ENCODE assay signal across 22 cellular contexts in the genomic region with DNA sequence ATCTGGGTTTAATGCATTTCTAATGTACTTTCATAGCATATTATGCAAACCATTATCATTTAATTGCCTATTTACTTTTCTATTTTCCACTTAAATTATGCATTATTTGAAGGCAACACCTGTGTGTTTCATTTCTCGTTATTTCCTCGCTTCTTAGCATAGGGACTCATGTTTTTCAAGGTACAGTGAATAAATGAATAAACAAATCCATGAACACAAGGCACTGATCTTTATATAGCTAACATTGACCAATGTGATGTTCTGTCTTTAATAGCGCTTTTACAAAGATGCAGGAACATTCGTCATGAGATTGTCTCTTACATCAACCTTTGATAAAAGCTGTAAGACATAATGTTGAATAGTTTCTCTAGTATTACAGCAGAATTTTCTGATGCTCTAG.
"Had no signal": no experiment of that assay in that cellular context is flagged by ENCODE, and none has a peak within 500 bp of the region (broad histone marks: within the 10 kb centered on the region; RNA-seq: fewer than 3 reads in every experiment).

No MANE protein-coding gene starts in this region.

- H3K4me1 ChIP-seq: gastroesophageal sphincter, testis, transverse colon had no signal

- H3K27ac ChIP-seq: gastroesophageal sphincter, testis, transverse colon, WERI-Rb-1 had no signal

- DNase-seq: activated CD4-positive, alpha-beta T cell treated with anti-CD3 and anti-CD28 coated beads for 48 hours; activated CD4-positive, alpha-beta T cell treated with anti-CD3 and anti-CD28 coated beads, Interleukin-2, amount 50 U/mL, for 48 hours; activated CD8-positive, alpha-beta memory T cell treated with anti-CD3 and anti-CD28 coated beads, Interleukin-2, amount 50 U/mL, for 4 hours; activated gamma-delta T cell; activated naive CD4-positive, alpha-beta T cell treated with anti-CD3 and anti-CD28 coated beads, Interleukin-2, amount 50 U/mL, for 16 hours; activated T-cell treated with anti-CD3 and anti-CD28 coated beads, Interleukin-2, amount 50 U/mL, for 1 hour; amniotic stem cell; caudate nucleus; cortex of kidney; effector memory CD8-positive, alpha-beta T cell; head of caudate nucleus; hippocampal formation; left colon; mammary epithelial cell; naive thymus-derived CD4-positive, alpha-beta T cell; right cardiac atrium; stimulated activated naive CD8-positive, alpha-beta T cell treated with anti-CD3 and anti-CD28 coated beads, Interleukin-15, Interleukin-2, amounts not matched to agents 100 U/mL and 50 U/mL, for 24 hours; T-helper 9 cell; testis; transverse colon; WERI-Rb-1 had no signal

- H3K4me3 ChIP-seq: gastroesophageal sphincter, testis, transverse colon had no signal

- H3K9me3 ChIP-seq: testis had no signal

- H3K36me3 ChIP-seq: transverse colon, WERI-Rb-1 had no signal
